In genomic region chr15:32956006-32956405, GRCh38 we compare ENCODE assay signal across 8 cellular contexts.
A peak's percentile ranks its signal among the peaks of the same experiment; 100 is the strongest.
DNase-seq lines count a peak whose midpoint lies in the region; ATAC-seq and TF ChIP-seq lines count a peak whose summit lies in the region.

No MANE protein-coding gene starts in this region.

- no peak overlapping the region for H3K27ac Mint-ChIP-seq in endodermal cell
- no peak overlapping the region for H3K27ac Mint-ChIP-seq in neural crest cell (ENCODE audit: unreplicated experiment)

- no peak for ATAC-seq in HG02763 (IDR thresholded peaks at IDR 0.05; ENCODE audit: unreplicated experiment)

- H3K27me3 Mint-ChIP-seq in endodermal cell (ENCODE audit: insufficient read depth) = no peaks in the 10 kb centered on the region
- no peaks in the 10 kb centered on the region for H3K27me3 Mint-ChIP-seq in neural crest cell (ENCODE audit: low read depth)

- H3K36me3 ChIP-seq in endodermal cell (ENCODE audit: control insufficient read depth, insufficient read depth, low read length) = no peaks in the 10 kb centered on the region

- WGBS in endodermal cell (ENCODE audit: insufficient coverage in 1 of 2, insufficient read length in 1 of 2), 2 experiments = 88 to 93% methylated on average over 1 of the region's 1 CpG

- H3K4me3 ChIP-seq in endodermal cell (ENCODE audit: low read length) = no peak overlapping the region

- peaks cover 20% of the 10 kb centered on the region for H3K4me1 Mint-ChIP-seq in endodermal cell
- H3K4me1 Mint-ChIP-seq in neural crest cell = peaks cover 20% of the 10 kb centered on the region

- no peak overlapping the region for H3K9ac ChIP-seq in endodermal cell (ENCODE audit: extremely low read depth, low read length, poor library complexity, severe bottlenecking)

- H3K27ac ChIP-seq in endodermal cell (ENCODE audit: low read depth, low read length) = no peak overlapping the region

- no peaks in the 10 kb centered on the region for H3K9me3 Mint-ChIP-seq in endodermal cell
- H3K9me3 Mint-ChIP-seq in neural crest cell = no peaks in the 10 kb centered on the region

- H3K9me3 ChIP-seq in endodermal cell (ENCODE audit: control insufficient read depth, low read length) = no peaks in the 10 kb centered on the region

- DNase-seq in SIG-M5 treated with dmso at 0.1 percent for 504 hours (lab: John Stamatoyannopoulos, UW; ENCODE audit: unreplicated experiment) = peak; percentile 48
- no peak for DNase-seq in SIG-M5 (lab: John Stamatoyannopoulos, UW)
- peak; percentile 73 for DNase-seq in NCI-H526 treated with DMSO at 0.1 percent for 48 hours (lab: John Stamatoyannopoulos, UW)
- peak; percentile 74 for DNase-seq in endodermal cell
- DNase-seq in neural crest cell (ENCODE audit: low read depth, low spot score) = no peak
- DNase-seq in DMS153 (lab: John Stamatoyannopoulos, UW) = no peak
- DNase-seq in NCI-H187 treated with DMSO at 0.1 percent for 48 hours (lab: John Stamatoyannopoulos, UW) = no peak

- TF ChIP-seq CTCF in endodermal cell (conservative IDR thresholded peaks at IDR 0.05) (peak; percentile 84), neural crest cell (conservative IDR thresholded peaks at IDR 0.05) (peak; percentile 57)

- H3K4me3 Mint-ChIP-seq in endodermal cell = no peak overlapping the region
- H3K4me3 Mint-ChIP-seq in neural crest cell = no peak overlapping the region

- H3K4me1 ChIP-seq in endodermal cell (ENCODE audit: control insufficient read depth, insufficient read depth, low read length) = no peaks in the 10 kb centered on the region

- no peaks in the 10 kb centered on the region for H3K27me3 ChIP-seq in endodermal cell (ENCODE audit: control insufficient read depth, insufficient read depth, low read length, poor library complexity, severe bottlenecking)

- no peaks in the 10 kb centered on the region for H3K36me3 Mint-ChIP-seq in endodermal cell (ENCODE audit: low read depth)
- no peaks in the 10 kb centered on the region for H3K36me3 Mint-ChIP-seq in neural crest cell (ENCODE audit: low read depth)

Comparison
In these comparisons a context has a peak if more than half of its experiments do, and no peak if none do; other contexts are left out.
1. DNase-seq: peak in SIG-M5 treated with dmso at 0.1 percent for 504 hours (single experiment), NCI-H526 treated with DMSO at 0.1 percent for 48 hours (single experiment) and endodermal cell (single experiment); none in SIG-M5 (single experiment), neural crest cell (single experiment), DMS153 (single experiment) and NCI-H187 treated with DMSO at 0.1 percent for 48 hours (single experiment).